ENCODE assay signal across 31 cellular contexts in genomic region chr4:153593166-153593565, GRCh38.
A peak's percentile ranks its signal among the peaks of the same experiment; 100 is the strongest.
DNase-seq lines count a peak whose midpoint lies in the region; ATAC-seq, FAIRE-seq and TF ChIP-seq lines count a peak whose summit lies in the region.
"Had no signal": no experiment of that assay in that cellular context is flagged by ENCODE, and none has a peak within 500 bp of the region (broad histone marks: within the 10 kb centered on the region; RNA-seq: fewer than 3 reads in every experiment).

No MANE protein-coding gene starts in this region.

- no peak overlapping the region for H3K4me2 ChIP-seq in H1 (ENCODE audit: insufficient read depth in 1 of 2, low read depth in 2 of 2, low read length in 2 of 2)
- H3K4me2 ChIP-seq: A549 had no signal

- no peak overlapping the region for H3K27ac ChIP-seq in H1 (ENCODE audit: low read depth, low read length)
- peak overlapping the region; percentile 60 to 76 (median 74) for H3K27ac ChIP-seq in gastrocnemius medialis
- H3K27ac ChIP-seq: A549, body of pancreas, esophagus squamous epithelium, upper lobe of left lung had no signal

- no peaks in the 10 kb centered on the region for H3K4me1 ChIP-seq in H1 (replicated peaks in 1 of 4; ENCODE audit: control insufficient read depth in 3 of 4, insufficient read depth in 4 of 4, low read length in 3 of 4)
- peaks cover 11 to 16% of the 10 kb centered on the region in 2 donors for H3K4me1 ChIP-seq in gastrocnemius medialis
- H3K4me1 ChIP-seq: A549, body of pancreas, upper lobe of left lung had no signal

- H4K8ac ChIP-seq in H1 (ENCODE audit: extremely low read depth, insufficient read depth, low read length), result no peak overlapping the region

- H3K23me2 ChIP-seq in H1 (ENCODE audit: low read depth, low read length), result no peaks in the 10 kb centered on the region

- H3K9me3 Mint-ChIP-seq in endothelial cell (ENCODE audit: unreplicated experiment), result no peaks in the 10 kb centered on the region
- H3K9me3 Mint-ChIP-seq: CD4-positive, alpha-beta memory T cell; central memory CD8-positive, alpha-beta T cell; nephron had no signal

- TF ChIP-seq CTCF in H1 (IDR thresholded peaks at IDR 0.05; ENCODE audit: control extremely low read depth in 1 of 3, insufficient read depth in 1 of 3, low read depth in 1 of 3, low read length in 3 of 3) (peak in 2 of 3 experiments; percentile 11 to 13; a peak in 1 of 4 replicates), gastrocnemius medialis (IDR thresholded peaks at IDR 0.05 in 4 of 5, conservative IDR thresholded peaks at IDR 0.05 in 1 of 5) (no peak), endothelial cell (IDR thresholded peaks at IDR 0.05; ENCODE audit: unreplicated experiment) (no peak)

- no peak overlapping the region for H3K14ac ChIP-seq in H1 (ENCODE audit: insufficient read length)

- FAIRE-seq in H1 (lab: Jason Lieb, UNC), result no peak
- FAIRE-seq: A549, D721Med, GM19239, H54 had no signal

- DNase-seq in NCI-H82 (lab: John Stamatoyannopoulos, UW) (peak; percentile 4), NCI-H82 treated with DMSO at 0.1 percent for 48 hours (lab: John Stamatoyannopoulos, UW; ENCODE audit: unreplicated experiment) (no peak), H4 (ENCODE audit: low spot score) (peak; percentile 70), H1 (ENCODE audit: low read depth in 1 of 2, low spot score in 2 of 2) (no peak), gastrocnemius medialis (no peak), endothelial cell (ENCODE audit: low spot score) (no peak)
- DNase-seq: activated CD4-positive, alpha-beta T cell treated with anti-CD3 and anti-CD28 coated beads for 4 hours; activated CD8-positive, alpha-beta memory T cell treated with anti-CD3 and anti-CD28 coated beads for 24 hours; activated gamma-delta T cell treated with Interleukin-2 at 50 U/mL for 16 hours; activated T-cell treated with anti-CD3 and anti-CD28 coated beads, Interleukin-2, amount 50 U/mL, for 1 hour; body of pancreas; CD4-positive, alpha-beta memory T cell; dermis blood vessel endothelial cell; esophagus squamous epithelium; foreskin melanocyte; kidney glomerular epithelial cell; mucosa of descending colon; NCI-H1417 treated with DMSO at 0.1 percent for 48 hours; NCI-H2029 treated with DMSO at 0.1 percent for 48 hours; NCI-H226; stimulated activated naive CD4-positive, alpha-beta T cell; upper lobe of left lung had no signal

- peaks cover 4% of the 10 kb centered on the region for H3K36me3 Mint-ChIP-seq in endothelial cell (ENCODE audit: low read depth, unreplicated experiment)

- no peak overlapping the region for H3K56ac ChIP-seq in H1 (replicated peaks; ENCODE audit: insufficient read length, low read depth, low read length)

- 94% methylated on average over 5 of the region's 5 CpGs; no CpG with 5 or more reads in 1 of the 2 experiments for WGBS in H1 (ENCODE audit: extremely low coverage in 1 of 2, insufficient coverage in 1 of 2, insufficient read length in 1 of 2, insufficient replicate concordance in 2 of 2, low coverage in 1 of 2, low lambda C conversion rate in 2 of 2, missing lambda C conversion rate in 1 of 2), 2 experiments

- TF ChIP-seq POLR2A in H1 (IDR thresholded peaks at IDR 0.05; ENCODE audit: control extremely low read depth in 1 of 2, low read depth in 2 of 2, low read length in 2 of 2) (no peak), gastrocnemius medialis (IDR thresholded peaks at IDR 0.05) (no peak)

- POLR2A ChIA-PET in H1 (lab: Charles Lee; ENCODE audit: partially characterized antibody), result no interaction called here

- no peaks in the 10 kb centered on the region; the same call in 1 of the 2 replicates for H3K79me1 ChIP-seq in H1 (ENCODE audit: low read depth, low read length)

- H3K27ac Mint-ChIP-seq in endothelial cell (ENCODE audit: unreplicated experiment), result no peak overlapping the region

- TF ChIP-seq EP300 in H1 (IDR thresholded peaks at IDR 0.05; ENCODE audit: borderline replicate concordance in 1 of 2, low read depth in 2 of 2, low read length in 2 of 2), result no peak

- peaks cover 6 to 44% (median 16%) of the 10 kb centered on the region in 4 experiments; a peak in 7 of 8 replicates for H3K36me3 ChIP-seq in H1 (ENCODE audit: control insufficient read depth in 2 of 4, insufficient read depth in 4 of 4, low read length in 3 of 4)
- peaks cover 0 to 40% of the 10 kb centered on the region in 2 donors for H3K36me3 ChIP-seq in gastrocnemius medialis

- no peaks in the 10 kb centered on the region for H3K27me3 Mint-ChIP-seq in endothelial cell (ENCODE audit: unreplicated experiment)
- H3K27me3 Mint-ChIP-seq: CD4-positive, alpha-beta memory T cell; central memory CD8-positive, alpha-beta T cell had no signal

- H2BK15ac ChIP-seq in H1 (ENCODE audit: low read length), result no peak overlapping the region

- no peaks in the 10 kb centered on the region for H3K79me2 ChIP-seq in H1 (ENCODE audit: control insufficient read depth in 1 of 2, insufficient read depth in 2 of 2, low read length in 2 of 2)

- no peak overlapping the region for H2BK5ac ChIP-seq in H1 (ENCODE audit: low read depth, low read length)

- H4K5ac ChIP-seq in H1 (ENCODE audit: insufficient read length, low read depth, low read length), result no peak overlapping the region

- no peak overlapping the region for H4K91ac ChIP-seq in H1 (replicated peaks; ENCODE audit: insufficient read length, low read length)

- CTCF ChIA-PET in H1 (lab: Charles Lee; ENCODE audit: partially characterized antibody), result interaction anchor here (0.9 to 2.0 kb wide), 7 partner anchors 9 to 451 kb away, joined by 3 to 9 read pairs (median 5); no protein-coding TSS in a partner anchor

- no peak overlapping the region for H3K4ac ChIP-seq in H1 (replicated peaks; ENCODE audit: insufficient read length, low read depth, low read length)

- H3K9ac ChIP-seq in H1 (replicated peaks in 1 of 4; ENCODE audit: extremely low read depth in 1 of 4, low read depth in 3 of 4, low read length in 3 of 4), result no peak overlapping the region

- H3K4me1 Mint-ChIP-seq in endothelial cell (ENCODE audit: unreplicated experiment), result no peaks in the 10 kb centered on the region
- H3K4me1 Mint-ChIP-seq: central memory CD8-positive, alpha-beta T cell had no signal

- no peak overlapping the region for H2BK120ac ChIP-seq in H1 (replicated peaks; ENCODE audit: low read depth, low read length)

- no peak overlapping the region for H3K4me3 Mint-ChIP-seq in endothelial cell (ENCODE audit: unreplicated experiment)
- H3K4me3 Mint-ChIP-seq: CD4-positive, alpha-beta memory T cell; central memory CD8-positive, alpha-beta T cell; nephron had no signal

- intact Hi-C loops in gastrocnemius medialis (cut with DNase I; ENCODE audit: low total_unique reads), result no loop called here

- ATAC-seq in gastrocnemius medialis (no peak), HG03432 (IDR thresholded peaks at IDR 0.05; ENCODE audit: unreplicated experiment) (no peak), HG03159 (IDR thresholded peaks at IDR 0.05; ENCODE audit: unreplicated experiment) (no peak)
- ATAC-seq: A549, body of pancreas, mucosa of descending colon had no signal

- no peak overlapping the region for H2BK20ac ChIP-seq in H1 (ENCODE audit: low read length)

- H3K4me3 ChIP-seq in H1 (ENCODE audit: extremely low read depth in 1 of 4, insufficient read depth in 2 of 4, low read depth in 3 of 4, low read length in 4 of 4) (no peak overlapping the region), gastrocnemius medialis (no peak overlapping the region)
- H3K4me3 ChIP-seq: A549, body of pancreas, esophagus squamous epithelium, lung, mucosa of descending colon, upper lobe of left lung had no signal

- no peak overlapping the region for H2BK12ac ChIP-seq in H1 (ENCODE audit: low read depth, low read length)

- H2AK5ac ChIP-seq in H1 (ENCODE audit: low read depth, low read length), result no peak overlapping the region

- no peak overlapping the region for H3K23ac ChIP-seq in H1 (ENCODE audit: insufficient read length)

- no peaks in the 10 kb centered on the region for H3K27me3 ChIP-seq in H1 (replicated peaks in 1 of 4; ENCODE audit: control insufficient read depth in 3 of 4, extremely low read depth in 1 of 4, insufficient read depth in 3 of 4, low read length in 3 of 4)
- H3K27me3 ChIP-seq in gastrocnemius medialis, result no peaks in the 10 kb centered on the region
- H3K27me3 ChIP-seq: body of pancreas, esophagus squamous epithelium, upper lobe of left lung had no signal

- H2AFZ ChIP-seq in H1 (ENCODE audit: low read length), result no peak overlapping the region

- 0 out of 4 replicates have a peak, but pooled peaks of 1 of the 2 experiments have one; percentile 4 for TF ChIP-seq RAD21 in H1 (IDR thresholded peaks at IDR 0.05 in 1 of 2, conservative IDR thresholded peaks at IDR 0.05 in 1 of 2; ENCODE audit: low read depth in 2 of 2, low read length in 2 of 2)

- no peaks in the 10 kb centered on the region for H4K20me1 ChIP-seq in H1 (replicated peaks in 1 of 2; ENCODE audit: control insufficient read depth in 1 of 2, insufficient read depth in 2 of 2, low read length in 2 of 2)

- in situ Hi-C loops in gastrocnemius medialis (cut with MboI; ENCODE audit: low sequenced_read_pairs in 4 of 4), result no loop called here

- H3K18ac ChIP-seq in H1 (ENCODE audit: extremely low read depth, low read length), result no peak overlapping the region

- no peaks in the 10 kb centered on the region for H3K9me3 ChIP-seq in H1 (ENCODE audit: insufficient read depth in 2 of 2, low read depth in 1 of 2, low read length in 1 of 2)
- H3K9me3 ChIP-seq in gastrocnemius medialis, result no peaks in the 10 kb centered on the region
- H3K9me3 ChIP-seq: A549, body of pancreas, esophagus squamous epithelium, mucosa of descending colon, upper lobe of left lung had no signal

TF ChIP-seq in H1, 55 proteins besides CTCF, POLR2A, EP300 and RAD21:
- TF ChIP-seq TBP (IDR thresholded peaks at IDR 0.05; ENCODE audit: low read depth, low read length) (no peak), PHF8 (conservative IDR thresholded peaks at IDR 0.05; ENCODE audit: low read depth, low read length) (no peak), YY1 (IDR thresholded peaks at IDR 0.05; ENCODE audit: low read depth, low read length) (0 out of 2 replicates have a peak, but pooled peaks have one; percentile 38), TEAD4 (IDR thresholded peaks at IDR 0.05; ENCODE audit: low read depth, low read length) (0 out of 2 replicates have a peak, but pooled peaks have one; percentile 28), KDM4A (IDR thresholded peaks at IDR 0.05; ENCODE audit: low read depth, low read length, severe bottlenecking) (no peak)

Comparison
In these comparisons a context has a peak if more than half of its experiments do, and no peak if none do; other contexts are left out.
1. DNase-seq: peak in NCI-H82 (single experiment) and H4 (single experiment); none in NCI-H82 treated with DMSO at 0.1 percent for 48 hours (single experiment), H1 (0 of 2), gastrocnemius medialis (0 of 2) and endothelial cell (single experiment).
2. CTCF ChIP-seq: peak in H1 (2 of 3); none in gastrocnemius medialis (0 of 5) and endothelial cell (single experiment).